In genomic region chr18:10776493-10776892, GRCh38 we compare ENCODE assay signal across 32 cellular contexts.
"Had no signal": no experiment of that assay in that cellular context is flagged by ENCODE, and none has a peak within 500 bp of the region (broad histone marks: within the 10 kb centered on the region; RNA-seq: fewer than 3 reads in every experiment).

No MANE protein-coding gene starts in this region.

- H3K36me3 ChIP-seq: ascending aorta, cardiac muscle cell, WERI-Rb-1 had no signal

- FAIRE-seq: K562, RCC 7860 had no signal

- ATAC-seq: activated CD8-positive, alpha-beta T cell treated with anti-CD3 and anti-CD28 coated beads for 36 hours; activated T-cell treated with anti-CD3 and anti-CD28 coated beads, Interleukin-2, amount 50 U/mL, for 72 hours; activated T-helper 17 cell treated with anti-CD3 and anti-CD28 coated beads, Interleukin-2, amount 50 U/mL, for 72 hours; K562 had no signal

- H3K27ac ChIP-seq: ascending aorta, PC-9, WERI-Rb-1 had no signal

- H3K4me1 ChIP-seq: ascending aorta had no signal

- H3K9me3 ChIP-seq: ascending aorta had no signal

- DNase-seq: activated CD4-positive, alpha-beta T cell treated with anti-CD3 and anti-CD28 coated beads for 1 hour; activated CD4-positive, alpha-beta T cell treated with anti-CD3 and anti-CD28 coated beads, Interleukin-2, amount 10 ng/mL, durations not matched to agents 24 days and 14 days; activated CD4-positive, alpha-beta T cell treated with anti-CD3 and anti-CD28 coated beads, Interleukin-2, amount 50 U/mL, for 4 hours; activated CD4-positive, CD25-positive, alpha-beta regulatory T cell; activated CD8-positive, alpha-beta T cell treated with anti-CD3 and anti-CD28 coated beads for 36 hours; activated effector memory CD4-positive, alpha-beta T cell treated with anti-CD3 and anti-CD28 coated beads, Interleukin-2, amount 50 U/mL, for 16 hours; activated naive CD4-positive, alpha-beta T cell; activated naive CD4-positive, alpha-beta T cell treated with anti-CD3 and anti-CD28 coated beads, Interleukin-2, amount 50 U/mL, for 16 hours; activated naive CD8-positive, alpha-beta T cell treated with anti-CD3 and anti-CD28 coated beads for 36 hours; activated T-cell treated with anti-CD3 and anti-CD28 coated beads, Interleukin-2, amount 50 U/mL, for 1 hour; activated T-cell treated with anti-CD3 and anti-CD28 coated beads, Interleukin-2, amount 50 U/mL, for 72 hours; amygdala; NCI-H1048; NCI-H1105 treated with DMSO at 0.1 percent for 48 hours; NCI-H1436; NCI-H1694; NCI-H1930; NCI-H2081 treated with DMSO at 0.1 percent for 48 hours; NCI-H345; NCI-H524 treated with DMSO at 0.1 percent for 48 hours; PC-9; SIG-M5; SW 1271; T-helper 1 cell; T-helper 2 cell; T1000; WERI-Rb-1 had no signal

- H3K27me3 ChIP-seq: ascending aorta, cardiac muscle cell had no signal

- H3K4me3 ChIP-seq: ascending aorta, cardiac muscle cell, K562, PC-9 had no signal
